Comparison of ENCODE assay signal across 15 cellular contexts in the genomic region with DNA sequence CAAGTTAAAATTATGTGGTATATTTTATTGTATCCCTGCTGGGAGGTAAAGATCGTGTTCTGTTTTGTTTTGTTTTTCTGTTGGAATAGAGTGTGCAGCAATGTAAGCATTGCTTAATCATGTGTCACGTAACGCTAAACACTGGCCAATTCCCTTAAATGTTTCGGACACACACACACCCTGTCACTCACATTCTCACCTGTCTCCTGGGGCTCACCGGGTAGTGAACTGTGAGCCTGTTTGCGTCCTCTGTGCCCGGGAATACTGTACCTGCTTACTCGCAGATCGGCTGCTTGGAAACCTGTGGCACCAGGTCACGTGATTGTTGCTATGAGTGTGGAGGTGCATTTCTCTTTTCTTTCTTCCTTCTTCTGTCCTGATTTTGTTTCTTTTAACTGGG.
DNase-seq lines count a peak whose midpoint lies in the region; ATAC-seq and TF ChIP-seq lines count a peak whose summit lies in the region.
"Had no signal": no experiment of that assay in that cellular context is flagged by ENCODE, and none has a peak within 500 bp of the region (broad histone marks: within the 10 kb centered on the region; RNA-seq: fewer than 3 reads in every experiment).

No MANE protein-coding gene starts in this region.

- H3K36me3 ChIP-seq in mucosa of descending colon (ENCODE audit: low read depth), result no peaks in the 10 kb centered on the region
- H3K36me3 ChIP-seq in brain microvascular endothelial cell (replicated peaks), result no peaks in the 10 kb centered on the region

- no peaks in the 10 kb centered on the region for H3K4me1 Mint-ChIP-seq in type B pancreatic cell (ENCODE audit: unreplicated experiment)
- H3K4me1 Mint-ChIP-seq in activated CD8-positive, alpha-beta T cell treated with anti-CD3 and anti-CD28 coated beads, Interleukin-2, amount 10 ng/mL, durations not matched to agents 7 days and 5 days (ENCODE audit: low read depth), result peaks cover 6% of the 10 kb centered on the region
- H3K4me1 Mint-ChIP-seq: naive B cell had no signal

- peak; percentile 90 for ATAC-seq in mucosa of descending colon
- ATAC-seq in activated CD8-positive, alpha-beta T cell treated with anti-CD3 and anti-CD28 coated beads, Interleukin-2, amount 10 ng/mL, durations not matched to agents 7 days and 5 days, result no peak

- CTCF ChIA-PET in activated CD8-positive, alpha-beta T cell treated with anti-CD3 and anti-CD28 coated beads, Interleukin-2, amount 10 ng/mL, durations not matched to agents 7 days and 5 days (lab: Charles Lee), result no interaction called here

- peak overlapping the region; percentile 2 for H3K4me3 Mint-ChIP-seq in type B pancreatic cell
- H3K4me3 Mint-ChIP-seq in activated CD8-positive, alpha-beta T cell treated with anti-CD3 and anti-CD28 coated beads, Interleukin-2, amount 10 ng/mL, durations not matched to agents 7 days and 5 days, result no peak overlapping the region

- in situ Hi-C loops in brain microvascular endothelial cell (cut with HindIII; ENCODE audit: low pct_ligation_motif_present, low sequenced_read_pairs), result no loop called here

- intact Hi-C loops in mucosa of descending colon (cut with DNase I, micrococcal nuclease), result no loop called here

- H3K27ac ChIP-seq in brain microvascular endothelial cell, result no peak overlapping the region
- H3K27ac ChIP-seq: dorsolateral prefrontal cortex had no signal

- H3K4me3 ChIP-seq in choroid plexus epithelial cell (ENCODE audit: low read depth, low read length) (no peak overlapping the region), mucosa of descending colon (no peak overlapping the region), brain microvascular endothelial cell (ENCODE audit: low read depth, low read length) (no peak overlapping the region)
- H3K4me3 ChIP-seq: dorsolateral prefrontal cortex had no signal

- no peaks in the 10 kb centered on the region for H3K9me3 Mint-ChIP-seq in type B pancreatic cell
- H3K9me3 Mint-ChIP-seq in activated CD8-positive, alpha-beta T cell treated with anti-CD3 and anti-CD28 coated beads, Interleukin-2, amount 10 ng/mL, durations not matched to agents 7 days and 5 days (ENCODE audit: insufficient read depth), result no peaks in the 10 kb centered on the region
- H3K9me3 Mint-ChIP-seq: naive B cell had no signal

- H3K27ac Mint-ChIP-seq in type B pancreatic cell, result no peak overlapping the region
- no peak overlapping the region for H3K27ac Mint-ChIP-seq in activated CD8-positive, alpha-beta T cell treated with anti-CD3 and anti-CD28 coated beads, Interleukin-2, amount 10 ng/mL, durations not matched to agents 7 days and 5 days

- no peaks in the 10 kb centered on the region for H3K4me1 ChIP-seq in mucosa of descending colon (ENCODE audit: low read depth)

- POLR2A ChIA-PET in activated CD8-positive, alpha-beta T cell treated with anti-CD3 and anti-CD28 coated beads, Interleukin-2, amount 10 ng/mL, durations not matched to agents 7 days and 5 days (lab: Charles Lee), result no interaction called here

- no peaks in the 10 kb centered on the region for H3K27me3 ChIP-seq in brain microvascular endothelial cell (replicated peaks)
- H3K27me3 ChIP-seq: dorsolateral prefrontal cortex had no signal

- DNase-seq in NCI-H510A treated with DMSO at 0.1 percent for 48 hours (lab: John Stamatoyannopoulos, UW) (peak; percentile 42), NCI-H510A (lab: John Stamatoyannopoulos, UW) (no peak), choroid plexus epithelial cell (ENCODE audit: low read depth) (peak; percentile 36), mucosa of descending colon (peak; percentile 54 to 70 (median 63)), type B pancreatic cell (ENCODE audit: extremely low spot score, unreplicated experiment) (no peak), brain microvascular endothelial cell (no peak), epidermal melanocyte (ENCODE audit: insufficient read length, low spot score) (no peak)
- DNase-seq in activated CD8-positive, alpha-beta T cell treated with anti-CD3 and anti-CD28 coated beads, Interleukin-2, amount 10 ng/mL, durations not matched to agents 7 days and 5 days, result no peak
- DNase-seq: ACHN; activated CD4-positive, alpha-beta T cell treated with anti-CD3 and anti-CD28 coated beads, Interleukin-2, amount 50 U/mL, for 1 hour; activated naive CD4-positive, alpha-beta T cell; DND-41; naive B cell; stimulated activated CD4-positive, alpha-beta T cell treated with anti-CD3 and anti-CD28 coated beads, Interleukin-12 subunit alpha, Interleukin-12 subunit beta, amount 100 ng/mL, for 4 hours had no signal

- H3K27me3 Mint-ChIP-seq in type B pancreatic cell, result no peaks in the 10 kb centered on the region
- H3K27me3 Mint-ChIP-seq in activated CD8-positive, alpha-beta T cell treated with anti-CD3 and anti-CD28 coated beads, Interleukin-2, amount 10 ng/mL, durations not matched to agents 7 days and 5 days (ENCODE audit: low read depth), result no peaks in the 10 kb centered on the region
- H3K27me3 Mint-ChIP-seq: naive B cell had no signal

- H3K9me3 ChIP-seq in mucosa of descending colon, result no peaks in the 10 kb centered on the region

- H3K36me3 Mint-ChIP-seq in type B pancreatic cell, result peaks cover 3% of the 10 kb centered on the region
- H3K36me3 Mint-ChIP-seq in activated CD8-positive, alpha-beta T cell treated with anti-CD3 and anti-CD28 coated beads, Interleukin-2, amount 10 ng/mL, durations not matched to agents 7 days and 5 days (ENCODE audit: low read depth), result peaks cover 54% of the 10 kb centered on the region

- TF ChIP-seq CTCF in choroid plexus epithelial cell (conservative IDR thresholded peaks at IDR 0.05; ENCODE audit: low read depth, low read length), result no peak
- TF ChIP-seq CTCF in mucosa of descending colon (IDR thresholded peaks at IDR 0.05), result no peak
- no peak for TF ChIP-seq CTCF in type B pancreatic cell (conservative IDR thresholded peaks at IDR 0.05)
- TF ChIP-seq CTCF in brain microvascular endothelial cell (IDR thresholded peaks at IDR 0.05; ENCODE audit: low read depth, low read length, missing control alignments), result no peak

Comparison
In these comparisons a context has a peak if more than half of its experiments do, and no peak if none do; other contexts are left out.
1. DNase-seq: peak in NCI-H510A treated with DMSO at 0.1 percent for 48 hours (single experiment), choroid plexus epithelial cell (single experiment) and mucosa of descending colon (3 of 3); none in NCI-H510A (single experiment), type B pancreatic cell (single experiment), brain microvascular endothelial cell (single experiment), activated CD8-positive, alpha-beta T cell treated with anti-CD3 and anti-CD28 coated beads, Interleukin-2, amount 10 ng/mL, durations not matched to agents 7 days and 5 days (single experiment) and epidermal melanocyte (single experiment).